In genomic region chrX:48794993-48795501, GRCh38 we compare ENCODE assay signal across 1 cellular context.
TF ChIP-seq lines count a peak whose summit lies in the region.

No MANE protein-coding gene starts in this region.

TF ChIP-seq in HepG2, 621 proteins besides CTCF, POLR2A, EP300 and RAD21:
- TF ChIP-seq UBTF (CRISPR knock-in tag; IDR thresholded peaks at IDR 0.05): no peak
- TF ChIP-seq SMC3 (IDR thresholded peaks at IDR 0.05; ENCODE audit: low read length): no peak
- TF ChIP-seq ZNF564 (CRISPR knock-in tag; IDR thresholded peaks at IDR 0.05): no peak
- TF ChIP-seq SRSF4 (IDR thresholded peaks at IDR 0.05; ENCODE audit: low read depth, low read length, poor library complexity, severe bottlenecking): no peak
- no peak for TF ChIP-seq ZNF101 (CRISPR knock-in tag; IDR thresholded peaks at IDR 0.05; ENCODE audit: borderline replicate concordance, low read depth)
- TF ChIP-seq, protein P1, sequence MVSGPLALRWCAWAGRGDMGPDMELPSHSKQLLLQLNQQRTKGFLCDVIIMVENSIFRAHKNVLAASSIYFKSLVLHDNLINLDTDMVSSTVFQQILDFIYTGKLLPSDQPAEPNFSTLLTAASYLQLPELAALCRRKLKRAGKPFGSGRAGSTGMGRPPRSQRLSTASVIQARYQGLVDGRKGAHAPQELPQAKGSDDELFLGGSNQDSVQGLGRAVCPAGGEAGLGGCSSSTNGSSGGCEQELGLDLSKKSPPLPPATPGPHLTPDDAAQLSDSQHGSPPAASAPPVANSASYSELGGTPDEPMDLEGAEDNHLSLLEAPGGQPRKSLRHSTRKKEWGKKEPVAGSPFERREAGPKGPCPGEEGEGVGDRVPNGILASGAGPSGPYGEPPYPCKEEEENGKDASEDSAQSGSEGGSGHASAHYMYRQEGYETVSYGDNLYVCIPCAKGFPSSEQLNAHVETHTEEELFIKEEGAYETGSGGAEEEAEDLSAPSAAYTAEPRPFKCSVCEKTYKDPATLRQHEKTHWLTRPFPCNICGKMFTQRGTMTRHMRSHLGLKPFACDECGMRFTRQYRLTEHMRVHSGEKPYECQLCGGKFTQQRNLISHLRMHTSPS (CRISPR knock-in tag; IDR thresholded peaks at IDR 0.05; ENCODE audit: low read depth): no peak
- TF ChIP-seq MAZ (IDR thresholded peaks at IDR 0.05; ENCODE audit: borderline replicate concordance, low read depth, low read length): no peak
- no peak for TF ChIP-seq MAZ (CRISPR knock-in tag; IDR thresholded peaks at IDR 0.05; ENCODE audit: low read depth)
- no peak for TF ChIP-seq ZNF343 (CRISPR knock-in tag; IDR thresholded peaks at IDR 0.05)
TF ChIP-seq in HepG2: peak in this region for 0.
